ENCODE assay signal across 19 cellular contexts in the genomic region with DNA sequence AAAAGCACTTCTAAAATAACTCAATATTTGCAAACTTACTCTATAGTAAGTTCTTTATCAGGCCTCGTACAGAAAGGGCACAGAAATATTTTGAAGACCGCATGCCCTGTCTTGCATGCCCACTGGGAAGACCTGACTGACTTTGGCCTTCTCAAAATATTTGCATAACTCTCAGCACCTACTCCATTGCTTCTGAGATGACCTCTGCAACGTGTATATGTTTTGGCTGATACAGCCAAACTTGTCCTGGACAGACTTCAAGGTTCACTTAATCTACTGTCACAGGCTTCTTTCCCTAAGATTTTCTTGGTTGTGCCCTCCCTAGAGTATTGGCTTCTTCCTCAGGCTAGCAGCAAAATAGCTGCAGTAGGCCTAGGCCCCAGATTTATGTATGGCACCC.
"Had no signal": no experiment of that assay in that cellular context is flagged by ENCODE, and none has a peak within 500 bp of the region (broad histone marks: within the 10 kb centered on the region; RNA-seq: fewer than 3 reads in every experiment).

No MANE protein-coding gene starts in this region.

- H3K9me3 ChIP-seq: body of pancreas, right atrium auricular region, stomach, testis, upper lobe of right lung had no signal

- H3K27ac Mint-ChIP-seq: activated CD4-positive, alpha-beta memory T cell treated with anti-CD3 and anti-CD28 coated beads for 36 hours; activated naive CD8-positive, alpha-beta T cell treated with anti-CD3 and anti-CD28 coated beads, Interleukin-2, amount 10 ng/mL, durations not matched to agents 7 days and 5 days had no signal

- H3K4me2 ChIP-seq: hepatocyte had no signal

- H3K4me3 ChIP-seq: body of pancreas, hepatocyte, lung, right atrium auricular region, stomach, testis, upper lobe of right lung had no signal

- H3K9me3 Mint-ChIP-seq: activated CD4-positive, alpha-beta memory T cell treated with anti-CD3 and anti-CD28 coated beads for 36 hours; activated naive CD8-positive, alpha-beta T cell treated with anti-CD3 and anti-CD28 coated beads, Interleukin-2, amount 10 ng/mL, durations not matched to agents 7 days and 5 days had no signal

- H2AFZ ChIP-seq: hepatocyte had no signal

- H3K4me3 Mint-ChIP-seq: activated CD4-positive, alpha-beta memory T cell treated with anti-CD3 and anti-CD28 coated beads for 36 hours; activated naive CD8-positive, alpha-beta T cell treated with anti-CD3 and anti-CD28 coated beads, Interleukin-2, amount 10 ng/mL, durations not matched to agents 7 days and 5 days had no signal

- H3K27me3 Mint-ChIP-seq: activated CD4-positive, alpha-beta memory T cell treated with anti-CD3 and anti-CD28 coated beads for 36 hours had no signal

- H3K27ac ChIP-seq: body of pancreas, hepatocyte, testis, upper lobe of right lung, WERI-Rb-1 had no signal

- H3K36me3 ChIP-seq: right atrium auricular region, stomach, upper lobe of right lung, WERI-Rb-1 had no signal

- H3K36me3 Mint-ChIP-seq: activated CD4-positive, alpha-beta memory T cell treated with anti-CD3 and anti-CD28 coated beads for 36 hours; activated naive CD8-positive, alpha-beta T cell treated with anti-CD3 and anti-CD28 coated beads, Interleukin-2, amount 10 ng/mL, durations not matched to agents 7 days and 5 days had no signal

- ATAC-seq: body of pancreas, esophagus mucosa, left cardiac atrium, upper lobe of right lung had no signal

- H3K27me3 ChIP-seq: body of pancreas, hepatocyte, right atrium auricular region, stomach, testis, upper lobe of right lung had no signal

- DNase-seq: activated CD4-positive, alpha-beta memory T cell treated with anti-CD3 and anti-CD28 coated beads for 36 hours; activated naive CD4-positive, alpha-beta T cell; activated naive CD8-positive, alpha-beta T cell treated with anti-CD3 and anti-CD28 coated beads, Interleukin-2, amount 10 ng/mL, durations not matched to agents 7 days and 5 days; body of pancreas; central memory CD4-positive, alpha-beta T cell; left cardiac atrium; occipital lobe; small intestine; stimulated activated CD4-positive, alpha-beta T cell treated with anti-CD3 and anti-CD28 coated beads, Interleukin-4, amount 100 ng/mL, for 1 hour; stomach; SW 1271; T-helper 2 cell; testis; upper lobe of right lung; WERI-Rb-1 had no signal
